ENCODE assay signal across 8 cellular contexts in genomic region chr16:30896890-30897730, GRCh38. TPM values are rescaled to one million over a fixed set of nuclear protein-coding genes. Genes with fewer than 3 reads are reported as not detected.
DNase-seq lines count a peak whose midpoint lies in the region; ATAC-seq and TF ChIP-seq lines count a peak whose summit lies in the region.

No MANE protein-coding gene starts in this region.

- intact Hi-C loops in PC-3 (cut with micrococcal nuclease) (loop anchor here (1.0 kb wide), 1 partner anchor 25 kb away; no protein-coding TSS in a partner anchor), esophagus squamous epithelium (cut with DNase I) (no loop called here)
- intact Hi-C loops in activated T-helper 1 cell treated with anti-CD3 and anti-CD28 coated beads, Interleukin-12 subunit alpha, Interleukin-12 subunit beta, Interleukin-2, Interleukin-4 antibody, amounts not matched to agents 30 ng/mL and 10 ng/mL and 1 ng/mL, durations not matched to agents 14 hours and 24 hours and 36 hours (cut with micrococcal nuclease), result loop anchor here (1.0 to 5.0 kb wide), 7 partner anchors 25 to 198 kb away; partner anchors contain the start of genes CFAP119, PHKG2, RNF40 and SRCAP

- H3K36me3 Mint-ChIP-seq in activated T-helper 1 cell treated with anti-CD3 and anti-CD28 coated beads, Interleukin-12 subunit alpha, Interleukin-12 subunit beta, Interleukin-2, Interleukin-4 antibody, amounts not matched to agents 30 ng/mL and 10 ng/mL and 1 ng/mL, durations not matched to agents 14 hours and 24 hours and 36 hours (ENCODE audit: low read depth), result no peaks in the 10 kb centered on the region

- TF ChIP-seq CTCF in PC-3 (conservative IDR thresholded peaks at IDR 0.05; ENCODE audit: low read depth, low read length), result no peak
- TF ChIP-seq CTCF in esophagus squamous epithelium (IDR thresholded peaks at IDR 0.05), result no peak

- H4K20me1 ChIP-seq in PC-3 (ENCODE audit: low read length), result no peaks in the 10 kb centered on the region

- H3K4me3 Mint-ChIP-seq in activated T-helper 1 cell treated with anti-CD3 and anti-CD28 coated beads, Interleukin-12 subunit alpha, Interleukin-12 subunit beta, Interleukin-2, Interleukin-4 antibody, amounts not matched to agents 30 ng/mL and 10 ng/mL and 1 ng/mL, durations not matched to agents 14 hours and 24 hours and 36 hours, result peak overlapping the region; percentile 53

- H3K27me3 ChIP-seq in PC-3 (ENCODE audit: low read length), result no peaks in the 10 kb centered on the region
- no peaks in the 10 kb centered on the region for H3K27me3 ChIP-seq in esophagus squamous epithelium
- no peaks in the 10 kb centered on the region for H3K27me3 ChIP-seq in muscle layer of colon (ENCODE audit: control insufficient read depth in 1 of 2, insufficient read depth in 2 of 2, low read length in 2 of 2)

- H3K4me1 ChIP-seq in PC-3 (ENCODE audit: insufficient read depth, low read length) (peaks cover 28% of the 10 kb centered on the region), esophagus squamous epithelium (peaks cover 45 to 65% (median 49%) of the 10 kb centered on the region in 3 donors), muscle layer of colon (ENCODE audit: insufficient read depth, low read length) (peaks cover 50% of the 10 kb centered on the region)

- no peaks in the 10 kb centered on the region for H3K9me3 ChIP-seq in PC-3 (ENCODE audit: low read length)
- H3K9me3 ChIP-seq in esophagus squamous epithelium, result no peaks in the 10 kb centered on the region
- no peaks in the 10 kb centered on the region for H3K9me3 ChIP-seq in muscle layer of colon (ENCODE audit: low read length)

- H3K4me2 ChIP-seq in PC-3 (ENCODE audit: low read length), result peak overlapping the region; percentile 90

- H2AFZ ChIP-seq in PC-3 (ENCODE audit: low read length), result peak overlapping the region; percentile 90

- H3K9ac ChIP-seq in PC-3 (ENCODE audit: low read length) (peak overlapping the region; percentile 69), muscle layer of colon (ENCODE audit: low read length) (peak overlapping the region; percentile 96)

- CTCF ChIA-PET in PC-3 (lab: Charles Lee), result no interaction called here

- peak; percentile 94 for DNase-seq in ELF-1 (ENCODE audit: low read depth, low spot score)
- DNase-seq in PC-3, result peak; percentile 81
- peak; percentile 74 for DNase-seq in activated T-helper 1 cell treated with anti-CD3 and anti-CD28 coated beads, Interleukin-12 subunit alpha, Interleukin-12 subunit beta, Interleukin-2, Interleukin-4 antibody, amounts not matched to agents 30 ng/mL and 10 ng/mL and 1 ng/mL, durations not matched to agents 14 hours and 24 hours and 36 hours (ENCODE audit: low spot score)
- peak; percentile 42 for DNase-seq in esophagus squamous epithelium (lab: John Stamatoyannopoulos, UW)
- peak; percentile 87 for DNase-seq in stimulated activated CD8-positive, alpha-beta memory T cell treated with anti-CD3 and anti-CD28 coated beads, Interleukin-4, amount 100 ng/mL, for 48 hours

- WGBS in esophagus squamous epithelium, 2 donors, result 15 to 17% methylated on average over 23 to 31 of the region's 31 CpGs

- peaks cover 13% of the 10 kb centered on the region for H3K79me2 ChIP-seq in PC-3 (ENCODE audit: low read length)

- H3K27me3 Mint-ChIP-seq in activated T-helper 1 cell treated with anti-CD3 and anti-CD28 coated beads, Interleukin-12 subunit alpha, Interleukin-12 subunit beta, Interleukin-2, Interleukin-4 antibody, amounts not matched to agents 30 ng/mL and 10 ng/mL and 1 ng/mL, durations not matched to agents 14 hours and 24 hours and 36 hours (ENCODE audit: insufficient read depth), result no peaks in the 10 kb centered on the region

- BruUV-seq in PC-3 (replicated peaks; lab: Mats Ljungman, UMichigan), result TSS peak; percentile 28

- H3K9me2 ChIP-seq in PC-3 (replicated peaks; ENCODE audit: low read length), result no peaks in the 10 kb centered on the region

- POLR2A ChIA-PET in PC-3 (lab: Charles Lee; ENCODE audit: unreplicated experiment), result interaction anchor here (0.6 kb wide), 1 partner anchor 282 kb away, joined by 3 read pairs; no protein-coding TSS in a partner anchor

- peak overlapping the region; percentile 86 for H3K27ac ChIP-seq in PC-3 (ENCODE audit: low read length)
- peak overlapping the region; percentile 97 to 100 (median 98) for H3K27ac ChIP-seq in esophagus squamous epithelium
- peak overlapping the region; percentile 95 for H3K27ac ChIP-seq in muscle layer of colon (ENCODE audit: low read depth, low read length)

- H3K27ac Mint-ChIP-seq in activated T-helper 1 cell treated with anti-CD3 and anti-CD28 coated beads, Interleukin-12 subunit alpha, Interleukin-12 subunit beta, Interleukin-2, Interleukin-4 antibody, amounts not matched to agents 30 ng/mL and 10 ng/mL and 1 ng/mL, durations not matched to agents 14 hours and 24 hours and 36 hours, result peak overlapping the region; percentile 73

- ATAC-seq in HG03196 (IDR thresholded peaks at IDR 0.05; ENCODE audit: unreplicated experiment) (peak; percentile 34), PC-3 (peak; percentile 40), HG03460 (IDR thresholded peaks at IDR 0.05; ENCODE audit: unreplicated experiment) (no peak)

- peak overlapping the region; percentile 70 for H3K4me3 ChIP-seq in PC-3 (ENCODE audit: low read length)
- peak overlapping the region; percentile 37 to 77 (median 58) for H3K4me3 ChIP-seq in esophagus squamous epithelium
- peak overlapping the region; percentile 72 to 84 for H3K4me3 ChIP-seq in muscle layer of colon (ENCODE audit: low read depth in 1 of 2, low read length in 2 of 2)

- H3K36me3 ChIP-seq in PC-3 (ENCODE audit: low read depth, low read length) (no peaks in the 10 kb centered on the region), esophagus squamous epithelium (peaks cover 0 to 5% (median 0%) of the 10 kb centered on the region in 3 donors), muscle layer of colon (ENCODE audit: insufficient read depth, low read length) (peaks cover 4% of the 10 kb centered on the region)

- H3F3A ChIP-seq in PC-3 (ENCODE audit: low read length, unreplicated experiment), result peaks cover 8% of the 10 kb centered on the region

- peak in 3 of 4 donors; percentile 3 to 36 (median 18) for TF ChIP-seq POLR2A in esophagus squamous epithelium (IDR thresholded peaks at IDR 0.05)

- H3K9me3 Mint-ChIP-seq in activated T-helper 1 cell treated with anti-CD3 and anti-CD28 coated beads, Interleukin-12 subunit alpha, Interleukin-12 subunit beta, Interleukin-2, Interleukin-4 antibody, amounts not matched to agents 30 ng/mL and 10 ng/mL and 1 ng/mL, durations not matched to agents 14 hours and 24 hours and 36 hours, result no peaks in the 10 kb centered on the region

- peaks cover 53% of the 10 kb centered on the region for H3K4me1 Mint-ChIP-seq in activated T-helper 1 cell treated with anti-CD3 and anti-CD28 coated beads, Interleukin-12 subunit alpha, Interleukin-12 subunit beta, Interleukin-2, Interleukin-4 antibody, amounts not matched to agents 30 ng/mL and 10 ng/mL and 1 ng/mL, durations not matched to agents 14 hours and 24 hours and 36 hours (ENCODE audit: low read depth)

RNA-seq across cellular contexts. Expression of gene CTF1, which starts 0.7 kb away (rescaled TPM):
- total RNA-seq in PC-3 (2014; rRNA removed) (0.29 and 0.98 TPM in 2 replicates), esophagus squamous epithelium (1 to 10 TPM in 3 of 4 donors, under 1 TPM in 1; 0.53 to 3.6 (median 1.8) TPM)
- total RNA-seq in activated T-helper 1 cell treated with anti-CD3 and anti-CD28 coated beads, Interleukin-12 subunit alpha, Interleukin-12 subunit beta, Interleukin-2, Interleukin-4 antibody, amounts not matched to agents 30 ng/mL and 10 ng/mL and 1 ng/mL, durations not matched to agents 14 hours and 24 hours and 36 hours, result 0.23 and 0.29 TPM in 2 replicates

RNA-seq across cellular contexts. Expression of gene BCL7C, which starts 3.2 kb away (rescaled TPM):
- total RNA-seq in PC-3 (2014; rRNA removed), result 75.6 and 97.3 TPM in 2 replicates
- total RNA-seq in activated T-helper 1 cell treated with anti-CD3 and anti-CD28 coated beads, Interleukin-12 subunit alpha, Interleukin-12 subunit beta, Interleukin-2, Interleukin-4 antibody, amounts not matched to agents 30 ng/mL and 10 ng/mL and 1 ng/mL, durations not matched to agents 14 hours and 24 hours and 36 hours, result 23.1 and 25.3 TPM in 2 replicates
- 10 to 100 TPM; 16.2 to 41.4 (median 25.8) TPM for total RNA-seq in esophagus squamous epithelium

RNA-seq across cellular contexts. Expression of gene FBXL19, which starts 26.3 kb away (rescaled TPM):
- total RNA-seq in PC-3 (2014; rRNA removed) (36.2 and 48.5 TPM in 2 replicates), esophagus squamous epithelium (10 to 100 TPM; 17.0 to 28.7 (median 25.1) TPM)
- 32.7 and 33.2 TPM in 2 replicates for total RNA-seq in activated T-helper 1 cell treated with anti-CD3 and anti-CD28 coated beads, Interleukin-12 subunit alpha, Interleukin-12 subunit beta, Interleukin-2, Interleukin-4 antibody, amounts not matched to agents 30 ng/mL and 10 ng/mL and 1 ng/mL, durations not matched to agents 14 hours and 24 hours and 36 hours

RNA-seq across cellular contexts. Expression of gene ORAI3, which starts 51.8 kb away (rescaled TPM):
- 3.6 and 5.7 TPM in 2 replicates for total RNA-seq in PC-3 (2014; rRNA removed)
- total RNA-seq in activated T-helper 1 cell treated with anti-CD3 and anti-CD28 coated beads, Interleukin-12 subunit alpha, Interleukin-12 subunit beta, Interleukin-2, Interleukin-4 antibody, amounts not matched to agents 30 ng/mL and 10 ng/mL and 1 ng/mL, durations not matched to agents 14 hours and 24 hours and 36 hours, result 11.1 and 11.5 TPM in 2 replicates
- 10 to 100 TPM in 3 of 4 donors, 1 to 10 TPM in 1; 4.0 to 28.6 (median 18.0) TPM for total RNA-seq in esophagus squamous epithelium

Comparison
In these comparisons a context has a peak if more than half of its experiments do, and no peak if none do; other contexts are left out.
1. DNase-seq: peak in every context shown above with its lines; median percentile 94 in ELF-1; 87 in stimulated activated CD8-positive, alpha-beta memory T cell treated with anti-CD3 and anti-CD28 coated beads, Interleukin-4, amount 100 ng/mL, for 48 hours; 81 in PC-3; 74 in activated T-helper 1 cell treated with anti-CD3 and anti-CD28 coated beads, Interleukin-12 subunit alpha, Interleukin-12 subunit beta, Interleukin-2, Interleukin-4 antibody, amounts not matched to agents 30 ng/mL and 10 ng/mL and 1 ng/mL, durations not matched to agents 14 hours and 24 hours and 36 hours; 42 in esophagus squamous epithelium.